In the genomic region with DNA sequence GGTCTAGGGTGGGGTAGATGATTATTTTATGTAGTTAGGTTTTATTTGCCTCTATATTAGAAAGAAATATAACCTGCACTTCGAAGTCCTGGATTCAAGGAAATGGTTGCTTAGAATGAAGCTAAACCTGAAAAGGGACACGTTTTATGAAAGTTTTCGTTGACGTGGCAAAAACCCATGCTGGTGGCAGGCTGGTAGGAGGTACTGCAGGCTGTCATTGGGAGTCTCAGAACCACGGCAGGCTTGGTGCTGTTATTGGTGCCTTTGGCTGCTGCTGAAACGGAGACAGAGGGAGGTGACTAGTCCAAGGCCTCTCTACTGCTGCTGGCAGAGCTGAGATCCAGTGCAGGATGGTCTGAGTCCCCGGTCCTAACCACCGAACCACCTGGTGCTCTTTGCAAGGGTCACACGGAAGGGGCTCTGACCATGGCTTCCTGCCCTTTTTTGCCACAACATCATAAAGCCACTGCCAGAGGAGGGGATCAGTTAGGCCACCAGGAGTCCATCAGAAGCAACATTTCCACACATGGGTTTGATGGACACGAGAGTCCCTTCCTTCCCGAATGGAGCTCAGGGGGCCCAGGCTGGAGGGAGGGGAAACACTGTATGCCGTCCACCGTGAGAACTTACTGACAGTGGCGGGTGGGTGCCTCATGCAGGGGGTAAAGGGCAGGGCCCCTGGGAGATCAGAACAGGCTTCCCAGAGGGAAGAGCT, we compare ENCODE assay signal across 18 cellular contexts. TPM values are rescaled to one million over a fixed set of nuclear protein-coding genes. Genes with fewer than 3 reads are reported as not detected.
"Had no signal": no experiment of that assay in that cellular context is flagged by ENCODE, and none has a peak within 500 bp of the region (broad histone marks: within the 10 kb centered on the region; RNA-seq: fewer than 3 reads in every experiment).

No MANE protein-coding gene starts in this region.

- H3K36me3 Mint-ChIP-seq: activated naive CD8-positive, alpha-beta T cell treated with anti-CD3 and anti-CD28 coated beads, Interleukin-2, amount 10 ng/mL, durations not matched to agents 7 days and 5 days had no signal

- DNase-seq: activated CD4-positive, alpha-beta memory T cell treated with anti-CD3 and anti-CD28 coated beads, Interleukin-2, amount 10 ng/mL, durations not matched to agents 7 days and 5 days; activated CD4-positive, alpha-beta T cell treated with anti-CD3 and anti-CD28 coated beads for 48 hours; activated CD4-positive, CD25-positive, alpha-beta regulatory T cell; activated naive CD4-positive, alpha-beta T cell treated with Interleukin-2 at 50 U/mL for 16 hours; activated naive CD8-positive, alpha-beta T cell treated with anti-CD3 and anti-CD28 coated beads, Interleukin-2, amount 10 ng/mL, durations not matched to agents 7 days and 5 days; activated T-cell treated with anti-CD3 and anti-CD28 coated beads, Interleukin-2, amount 50 U/mL, for 24 hours; amniotic stem cell; colonic mucosa; left colon; mesenchymal stem cell; stimulated activated CD4-positive, alpha-beta T cell treated with anti-CD3 and anti-CD28 coated beads, Interleukin-2, amount 100 ng/mL, for 48 hours; stimulated activated CD8-positive, alpha-beta memory T cell treated with anti-CD3 and anti-CD28 coated beads, Interleukin-4, amount 100 ng/mL, for 48 hours; substantia nigra; T1000; thyroid gland had no signal

- H3K27me3 Mint-ChIP-seq: activated naive CD8-positive, alpha-beta T cell treated with anti-CD3 and anti-CD28 coated beads, Interleukin-2, amount 10 ng/mL, durations not matched to agents 7 days and 5 days; stimulated activated naive CD8-positive, alpha-beta T cell treated with anti-CD3 and anti-CD28 coated beads, Interleukin-15, Interleukin-2, amounts not matched to agents 100 ng/mL and 50 ng/mL, for 24 hours had no signal

- ATAC-seq: left colon had no signal

- H3K9me3 Mint-ChIP-seq: activated CD4-positive, alpha-beta memory T cell treated with anti-CD3 and anti-CD28 coated beads, Interleukin-2, amount 10 ng/mL, durations not matched to agents 7 days and 5 days; activated naive CD8-positive, alpha-beta T cell treated with anti-CD3 and anti-CD28 coated beads, Interleukin-2, amount 10 ng/mL, durations not matched to agents 7 days and 5 days; activated T-cell treated with anti-CD3 and anti-CD28 coated beads, Interleukin-2, amount 50 U/mL, for 24 hours; stimulated activated naive CD8-positive, alpha-beta T cell treated with anti-CD3 and anti-CD28 coated beads, Interleukin-15, Interleukin-2, amounts not matched to agents 100 ng/mL and 50 ng/mL, for 24 hours; T-helper 1 cell treated with Interleukin-12 subunit alpha and Interleukin-12 subunit beta and Interleukin-4 antibody, amounts not matched to agents 30 μg/mL and 1 μg/mL, for 36 hours had no signal

- H3K4me3 Mint-ChIP-seq: activated CD4-positive, alpha-beta memory T cell treated with anti-CD3 and anti-CD28 coated beads, Interleukin-2, amount 10 ng/mL, durations not matched to agents 7 days and 5 days; activated naive CD8-positive, alpha-beta T cell treated with anti-CD3 and anti-CD28 coated beads, Interleukin-2, amount 10 ng/mL, durations not matched to agents 7 days and 5 days; activated T-cell treated with anti-CD3 and anti-CD28 coated beads, Interleukin-2, amount 50 U/mL, for 24 hours; stimulated activated naive CD8-positive, alpha-beta T cell treated with anti-CD3 and anti-CD28 coated beads, Interleukin-15, Interleukin-2, amounts not matched to agents 100 ng/mL and 50 ng/mL, for 24 hours; T-helper 1 cell treated with Interleukin-12 subunit alpha and Interleukin-12 subunit beta and Interleukin-4 antibody, amounts not matched to agents 30 μg/mL and 1 μg/mL, for 36 hours had no signal

- H3K27ac Mint-ChIP-seq: activated CD4-positive, alpha-beta memory T cell treated with anti-CD3 and anti-CD28 coated beads, Interleukin-2, amount 10 ng/mL, durations not matched to agents 7 days and 5 days; activated naive CD8-positive, alpha-beta T cell treated with anti-CD3 and anti-CD28 coated beads, Interleukin-2, amount 10 ng/mL, durations not matched to agents 7 days and 5 days; activated T-cell treated with anti-CD3 and anti-CD28 coated beads, Interleukin-2, amount 50 U/mL, for 24 hours; stimulated activated naive CD8-positive, alpha-beta T cell treated with anti-CD3 and anti-CD28 coated beads, Interleukin-15, Interleukin-2, amounts not matched to agents 100 ng/mL and 50 ng/mL, for 24 hours had no signal

RNA-seq across cellular contexts. Expression of a gene that starts 13.4 kb away (rescaled TPM):
- total RNA-seq: myocyte had no signal
